8 cellular contexts compared by ENCODE assay signal in genomic region chr21:32450881-32451720, GRCh38. TPM values are rescaled to one million over a fixed set of nuclear protein-coding genes. Genes with fewer than 3 reads are reported as not detected.
DNase-seq lines count a peak whose midpoint lies in the region; ATAC-seq, FAIRE-seq and TF ChIP-seq lines count a peak whose summit lies in the region.
"Not testable (repeated sequence)": the region's sequence is repeated elsewhere in the genome, so short reads cannot be mapped to it uniquely, and the experiment has no call there.
"Had no signal": no experiment of that assay in that cellular context is flagged by ENCODE, and none has a peak within 500 bp of the region (broad histone marks: within the 10 kb centered on the region; RNA-seq: fewer than 3 reads in every experiment).

No MANE protein-coding gene starts in this region.

- not testable (repeated sequence) for H3K9me3 Mint-ChIP-seq in H9; astrocyte (ENCODE audit: unreplicated experiment)

- H4K5ac ChIP-seq in H9 (ENCODE audit: insufficient read length, low read depth, low read length), result not testable (repeated sequence)

- TF ChIP-seq CTCF in H9 (conservative IDR thresholded peaks at IDR 0.05); astrocyte (IDR thresholded peaks at IDR 0.05; ENCODE audit: insufficient read depth, low read depth, low read length); epithelial cell of proximal tubule (conservative IDR thresholded peaks at IDR 0.05; ENCODE audit: low read depth, low read length); heart right ventricle (IDR thresholded peaks at IDR 0.05); lower lobe of right lung (IDR thresholded peaks at IDR 0.05): not testable (repeated sequence)

- not testable (repeated sequence) for H3K36me3 ChIP-seq in astrocyte (ENCODE audit: insufficient read depth, low read length); subcutaneous abdominal adipose tissue (ENCODE audit: control insufficient read depth in 5 of 5, insufficient read depth in 5 of 5, low read length in 5 of 5)
- peaks cover 0 to 36% (median 6%) of the 10 kb centered on the region in 9 donors for H3K36me3 ChIP-seq in heart right ventricle
- H3K36me3 ChIP-seq in lower lobe of right lung, result peaks cover 17% of the 10 kb centered on the region

- not testable (repeated sequence) for H2BK15ac ChIP-seq in H9 (ENCODE audit: low read depth, low read length)

- FAIRE-seq in astrocyte (lab: Jason Lieb, UNC), result not testable (repeated sequence)

- not testable (repeated sequence) for H2BK5ac ChIP-seq in H9 (ENCODE audit: insufficient read length, low read length)

- not testable (repeated sequence) for H3K14ac ChIP-seq in H9 (ENCODE audit: insufficient read depth, low read length)

- H3K56ac ChIP-seq in H9 (ENCODE audit: insufficient read length, low read depth, low read length), result not testable (repeated sequence)

- not testable (repeated sequence) for H3K27me3 Mint-ChIP-seq in H9 (ENCODE audit: low read depth)
- peaks cover 18% of the 10 kb centered on the region for H3K27me3 Mint-ChIP-seq in astrocyte (ENCODE audit: low read depth, unreplicated experiment)

- H2AFZ ChIP-seq in H9 (ENCODE audit: low read length); astrocyte (ENCODE audit: low read depth, low read length): not testable (repeated sequence)

- H2BK12ac ChIP-seq in H9 (ENCODE audit: insufficient read length, low read depth, low read length), result not testable (repeated sequence)

- not testable (repeated sequence) for H3K18ac ChIP-seq in H9 (ENCODE audit: insufficient read length, low read depth, low read length)

- not testable (repeated sequence) for H3K4me2 ChIP-seq in H9 (ENCODE audit: insufficient read depth, insufficient read length, low read length)
- peak overlapping the region; percentile 19 for H3K4me2 ChIP-seq in astrocyte (ENCODE audit: low read length)

- H3K9ac ChIP-seq in H9 (ENCODE audit: extremely low read depth, insufficient read length, low read length); subcutaneous abdominal adipose tissue (ENCODE audit: low read length in 5 of 5): not testable (repeated sequence)
- peak overlapping the region; percentile 37 for H3K9ac ChIP-seq in astrocyte (ENCODE audit: low read length)

- not testable (repeated sequence) for H3K23me2 ChIP-seq in H9 (ENCODE audit: insufficient read length, low read depth, low read length, poor library complexity, severe bottlenecking)

- H3K27ac ChIP-seq in H9 (ENCODE audit: insufficient read length, low read depth, low read length), result not testable (repeated sequence)
- H3K27ac ChIP-seq in astrocyte (ENCODE audit: low read depth, low read length) (peak overlapping the region; percentile 40), heart right ventricle (peak overlapping the region; percentile 49 to 87 (median 80)), lower lobe of right lung (peak overlapping the region; percentile 74), subcutaneous abdominal adipose tissue (ENCODE audit: low read depth, low read length) (peak overlapping the region; percentile 6)

- H2AK5ac ChIP-seq in H9 (ENCODE audit: insufficient read length, low read length), result not testable (repeated sequence)

- H3K23ac ChIP-seq in H9 (ENCODE audit: insufficient read length, low read depth, low read length), result not testable (repeated sequence)

- peaks cover 6 to 10% of the 10 kb centered on the region in 2 experiments; a peak in 3 of 4 replicates for H3K4me1 Mint-ChIP-seq in H9
- H3K4me1 Mint-ChIP-seq in astrocyte (ENCODE audit: low read depth, unreplicated experiment), result not testable (repeated sequence)

- not testable (repeated sequence) for H4K91ac ChIP-seq in H9 (ENCODE audit: insufficient read length, low read depth, low read length)

- not testable (repeated sequence) for H4K8ac ChIP-seq in H9 (replicated peaks; ENCODE audit: insufficient read length, low read depth, low read length)

- not testable (repeated sequence) for H3K9me3 ChIP-seq in H9 (ENCODE audit: control insufficient read depth, low read depth, low read length); astrocyte (ENCODE audit: insufficient read depth, low read depth, low read length); heart right ventricle; lower lobe of right lung; subcutaneous abdominal adipose tissue (ENCODE audit: control insufficient read depth in 5 of 5, low read length in 5 of 5)

- H3K27me3 ChIP-seq in H9 (ENCODE audit: insufficient read depth, low read length); astrocyte (ENCODE audit: insufficient read depth, low read length); heart right ventricle; lower lobe of right lung (ENCODE audit: low read depth); subcutaneous abdominal adipose tissue (ENCODE audit: control insufficient read depth in 5 of 5, insufficient read depth in 4 of 5, low read length in 5 of 5): not testable (repeated sequence)

- intact Hi-C loops in heart right ventricle (cut with DNase I), result loop anchor here in 1 of 10 donors (5.0 kb wide), 1 partner anchor 39 kb away; the partner anchor contains the start of gene EVA1C
- intact Hi-C loops in lower lobe of right lung (cut with DNase I), result not testable (repeated sequence)

- H3K4me1 ChIP-seq in H9 (ENCODE audit: insufficient read depth, low read length), result not testable (repeated sequence)
- H3K4me1 ChIP-seq in astrocyte (ENCODE audit: insufficient read depth, low read length), result peaks cover 12% of the 10 kb centered on the region
- H3K4me1 ChIP-seq in heart right ventricle, result peaks cover 14 to 51% (median 31%) of the 10 kb centered on the region in 9 donors
- peaks cover 36% of the 10 kb centered on the region for H3K4me1 ChIP-seq in lower lobe of right lung
- H3K4me1 ChIP-seq in subcutaneous abdominal adipose tissue (ENCODE audit: control insufficient read depth in 5 of 5, insufficient read depth in 5 of 5, low read length in 5 of 5), result peaks cover 0 to 14% (median 5%) of the 10 kb centered on the region in 5 donors

- not testable (repeated sequence) for DNase-seq in H9
- DNase-seq in astrocyte (ENCODE audit: low read depth) (peak; percentile 89), epithelial cell of proximal tubule (ENCODE audit: low read depth) (peak; percentile 70), heart right ventricle (peak; percentile 61 to 79), lower lobe of right lung (peak; percentile 75), pulmonary artery endothelial cell (ENCODE audit: low read depth, low spot score) (peak; percentile 37)

- H4K20me1 ChIP-seq in H9 (ENCODE audit: control insufficient read depth, insufficient read depth, insufficient read length); astrocyte (ENCODE audit: insufficient read depth, low read length): not testable (repeated sequence)

- not testable (repeated sequence) for H3K36me3 Mint-ChIP-seq in H9 (ENCODE audit: insufficient read depth in 1 of 3, low read depth in 3 of 3); astrocyte (ENCODE audit: low read depth, unreplicated experiment)

- not testable (repeated sequence) for H3K79me1 ChIP-seq in H9 (ENCODE audit: insufficient read depth, low read depth, low read length, poor library complexity, severe bottlenecking)

- H3K79me2 ChIP-seq in H9 (ENCODE audit: insufficient read depth, low read length); astrocyte (ENCODE audit: insufficient read depth, low read length): not testable (repeated sequence)

- not testable (repeated sequence) for H2BK20ac ChIP-seq in H9 (ENCODE audit: low read depth, low read length, poor library complexity, severe bottlenecking)

- ATAC-seq in heart right ventricle, result peak in 7 of 8 donors; percentile 70 to 89 (median 83)
- ATAC-seq in lower lobe of right lung, result peak; percentile 79 to 86

- WGBS in H9 (ENCODE audit: extremely low coverage, insufficient read length, low lambda C conversion rate), result no CpG with 5 or more reads among the region's 16 CpGs
- 37 to 43% methylated on average over 16 of the region's 16 CpGs for WGBS in heart right ventricle, 2 donors

- H3K4ac ChIP-seq in H9 (ENCODE audit: low read depth, low read length), result not testable (repeated sequence)

- not testable (repeated sequence) for H3T11ph ChIP-seq in H9 (ENCODE audit: low read length)

- not testable (repeated sequence) for H2BK120ac ChIP-seq in H9 (ENCODE audit: low read depth, low read length, poor library complexity, severe bottlenecking)

- H3K4me3 Mint-ChIP-seq in H9; astrocyte (ENCODE audit: unreplicated experiment): not testable (repeated sequence)

- peak overlapping the region in 2 of 3 experiments; percentile 66 to 91; a peak in 4 of 7 replicates for H3K27ac Mint-ChIP-seq in H9
- H3K27ac Mint-ChIP-seq in astrocyte (ENCODE audit: unreplicated experiment), result not testable (repeated sequence)

- H3K4me3 ChIP-seq in astrocyte (ENCODE audit: insufficient read depth, low read depth, low read length); epithelial cell of proximal tubule (ENCODE audit: low read depth, low read length); heart right ventricle; lower lobe of right lung; subcutaneous abdominal adipose tissue (ENCODE audit: low read depth in 1 of 5, low read length in 5 of 5): not testable (repeated sequence)

RNA-seq across cellular contexts. Expression of gene EVA1C, which starts 38.6 kb away (rescaled TPM):
- total RNA-seq in H9 (2021) (0.98 and 1.8 TPM in 2 replicates), astrocyte (not detected in 2 replicates), epithelial cell of proximal tubule (0.29 and 0.92 TPM in 2 replicates), heart right ventricle (10 to 100 TPM; 12.1 to 34.9 (median 13.9) TPM), lower lobe of right lung (31.8 TPM), pulmonary artery endothelial cell (23.6 and 36.3 TPM in 2 replicates)
- polyA plus RNA-seq in heart right ventricle, result 10 to 100 TPM; 30.1 to 42.9 TPM
- total RNA-seq: HT1080 had no signal

RNA-seq across cellular contexts. Expression of gene URB1, which starts 58.3 kb away (rescaled TPM):
- 20.4 and 23.5 TPM in 2 replicates for total RNA-seq in H9 (2021)
- 17.8 and 19.2 TPM in 2 replicates for total RNA-seq in astrocyte
- total RNA-seq in epithelial cell of proximal tubule, result 11.6 and 14.2 TPM in 2 replicates
- total RNA-seq in heart right ventricle, result 10 to 100 TPM in 8 of 10 donors, 1 to 10 TPM in 2; 7.3 to 17.7 (median 13.2) TPM
- polyA plus RNA-seq in heart right ventricle, result 1 to 10 TPM; 4.0 to 4.1 TPM
- total RNA-seq in lower lobe of right lung, result 10.3 TPM
- 20.0 and 25.8 TPM in 2 replicates for total RNA-seq in pulmonary artery endothelial cell
